14 cellular contexts compared by ENCODE assay signal in the genomic region with DNA sequence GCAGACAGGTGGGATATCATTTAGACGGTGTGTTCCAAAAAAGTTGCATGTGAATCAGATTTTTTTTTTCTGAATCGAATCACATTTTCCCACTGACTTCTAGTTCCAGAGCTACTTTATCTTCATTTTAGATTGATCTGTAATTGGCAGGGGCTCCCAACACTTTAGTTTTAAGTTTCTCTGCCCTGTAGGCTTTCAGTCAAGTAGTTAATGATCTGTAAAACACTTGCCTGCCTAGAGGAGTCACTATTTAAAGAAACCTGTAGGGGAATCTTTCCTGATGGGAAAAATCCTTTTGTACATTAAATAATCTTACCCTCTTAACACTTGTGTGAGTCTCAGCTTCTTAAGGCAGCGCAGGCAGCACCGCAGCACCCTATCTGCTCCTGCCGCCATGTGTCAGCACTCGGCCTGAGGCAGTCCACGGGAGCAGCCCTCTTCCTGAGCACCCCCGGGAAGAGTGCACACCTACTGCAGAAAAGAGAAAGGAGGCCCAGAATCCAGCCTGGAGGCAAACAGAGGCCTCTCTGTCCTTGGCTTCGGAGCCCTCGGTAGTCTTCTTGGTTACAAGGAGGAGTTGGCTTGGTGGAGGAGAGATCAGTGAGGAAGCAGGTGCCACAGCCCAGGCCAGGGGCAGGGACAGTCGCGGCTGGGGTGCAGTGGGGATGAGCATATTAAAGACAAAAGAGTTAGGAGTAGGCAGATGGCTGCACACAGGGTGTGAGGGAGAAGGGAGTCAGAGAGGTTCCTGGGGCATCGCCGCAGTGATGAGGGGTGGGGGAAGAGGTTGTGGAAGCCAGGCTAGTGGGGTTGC.
"Had no signal": no experiment of that assay in that cellular context is flagged by ENCODE, and none has a peak within 500 bp of the region (broad histone marks: within the 10 kb centered on the region; RNA-seq: fewer than 3 reads in every experiment).

No MANE protein-coding gene starts in this region.

- H3K27me3 ChIP-seq: ascending aorta, heart right ventricle, left lung, neutrophil, spleen had no signal

- H3K27me3 Mint-ChIP-seq: activated naive CD8-positive, alpha-beta T cell treated with anti-CD3 and anti-CD28 coated beads, Interleukin-2, amount 10 ng/mL, durations not matched to agents 7 days and 5 days; stimulated activated naive B cell treated with anti-CD40 and anti-IgM and Interleukin-4, amounts not matched to agents 10 μg/mL and 1 μg/mL and 100 μg/mL, for 72 hours; T-cell had no signal

- H3K4me3 ChIP-seq: ascending aorta, heart right ventricle, left lung, spleen had no signal

- H3K9me3 ChIP-seq: ascending aorta, heart right ventricle, left lung, neutrophil, spleen had no signal

- DNase-seq: activated CD4-positive, alpha-beta T cell treated with anti-CD3 and anti-CD28 coated beads, Interleukin-2, amount 50 U/mL, for 1 hour; activated CD4-positive, CD25-positive, alpha-beta regulatory T cell; activated naive CD8-positive, alpha-beta T cell treated with anti-CD3 and anti-CD28 coated beads, Interleukin-2, amount 10 ng/mL, durations not matched to agents 7 days and 5 days; effector CD4-positive, alpha-beta T cell; heart right ventricle; left lung; posterior cingulate gyrus; right cardiac atrium; spleen; stimulated activated CD4-positive, alpha-beta T cell treated with anti-CD3 and anti-CD28 coated beads, Interleukin-1b, Interleukin-23, amount 100 ng/mL, for 48 hours; stimulated activated naive B cell treated with anti-CD40 and anti-IgM and Interleukin-4, amounts not matched to agents 10 μg/mL and 1 μg/mL and 100 μg/mL, for 72 hours; T-cell had no signal

- H3K27ac Mint-ChIP-seq: activated naive CD8-positive, alpha-beta T cell treated with anti-CD3 and anti-CD28 coated beads, Interleukin-2, amount 10 ng/mL, durations not matched to agents 7 days and 5 days; stimulated activated naive B cell treated with anti-CD40 and anti-IgM and Interleukin-4, amounts not matched to agents 10 μg/mL and 1 μg/mL and 100 μg/mL, for 72 hours; T-cell had no signal

- H3K4me1 Mint-ChIP-seq: activated naive CD8-positive, alpha-beta T cell treated with anti-CD3 and anti-CD28 coated beads, Interleukin-2, amount 10 ng/mL, durations not matched to agents 7 days and 5 days; stimulated activated naive B cell treated with anti-CD40 and anti-IgM and Interleukin-4, amounts not matched to agents 10 μg/mL and 1 μg/mL and 100 μg/mL, for 72 hours; T-cell had no signal

- H3K4me3 Mint-ChIP-seq: activated naive CD8-positive, alpha-beta T cell treated with anti-CD3 and anti-CD28 coated beads, Interleukin-2, amount 10 ng/mL, durations not matched to agents 7 days and 5 days; stimulated activated naive B cell treated with anti-CD40 and anti-IgM and Interleukin-4, amounts not matched to agents 10 μg/mL and 1 μg/mL and 100 μg/mL, for 72 hours; T-cell had no signal

- ATAC-seq: left lung; right cardiac atrium; stimulated activated naive B cell treated with anti-CD40 and anti-IgM and Interleukin-4, amounts not matched to agents 10 μg/mL and 1 μg/mL and 100 μg/mL, for 72 hours; T-cell had no signal

- H3K9me3 Mint-ChIP-seq: activated naive CD8-positive, alpha-beta T cell treated with anti-CD3 and anti-CD28 coated beads, Interleukin-2, amount 10 ng/mL, durations not matched to agents 7 days and 5 days; stimulated activated naive B cell treated with anti-CD40 and anti-IgM and Interleukin-4, amounts not matched to agents 10 μg/mL and 1 μg/mL and 100 μg/mL, for 72 hours; T-cell had no signal

- H3K27ac ChIP-seq: ascending aorta, left lung, neutrophil had no signal
